9 cellular contexts compared by ENCODE assay signal in genomic region chr10:59808896-59809643, GRCh38. TPM values are rescaled to one million over a fixed set of nuclear protein-coding genes. Genes with fewer than 3 reads are reported as not detected.
DNase-seq lines count a peak whose midpoint lies in the region; ATAC-seq and TF ChIP-seq lines count a peak whose summit lies in the region.
"Had no signal": no experiment of that assay in that cellular context is flagged by ENCODE, and none has a peak within 500 bp of the region (broad histone marks: within the 10 kb centered on the region; RNA-seq: fewer than 3 reads in every experiment).

No MANE protein-coding gene starts in this region.

- TF ChIP-seq CTCF in CD14-positive monocyte (IDR thresholded peaks at IDR 0.05): peak; percentile 63
- peak in 4 of 7 experiments; percentile 34 to 55 (median 37) for TF ChIP-seq CTCF in stomach (IDR thresholded peaks at IDR 0.05)

- peaks cover 80 to 87% of the 10 kb centered on the region in 2 donors for H3K36me3 Mint-ChIP-seq in CD14-positive monocyte
- peaks cover 41% of the 10 kb centered on the region for H3K36me3 Mint-ChIP-seq in activated CD8-positive, alpha-beta T cell treated with anti-CD3 and anti-CD28 coated beads, Interleukin-2, amount 10 ng/mL, durations not matched to agents 7 days and 5 days (ENCODE audit: low read depth)
- peaks cover 30% of the 10 kb centered on the region for H3K36me3 Mint-ChIP-seq in natural killer cell treated with Interleukin-12 subunit alpha and Interleukin-12 subunit beta and Interleukin-15 and Interleukin-18, amount 100 ng/mL, for 72 hours

- no peak overlapping the region for H3K27ac Mint-ChIP-seq in CD14-positive monocyte
- H3K27ac Mint-ChIP-seq in activated CD8-positive, alpha-beta T cell treated with anti-CD3 and anti-CD28 coated beads, Interleukin-2, amount 10 ng/mL, durations not matched to agents 7 days and 5 days: no peak overlapping the region
- peak overlapping the region in 1 of 2 donors; percentile 56 for H3K27ac Mint-ChIP-seq in natural killer cell treated with Interleukin-12 subunit alpha and Interleukin-12 subunit beta and Interleukin-15 and Interleukin-18, amount 100 ng/mL, for 72 hours
- H3K27ac Mint-ChIP-seq: activated naive CD4-positive, alpha-beta T cell treated with anti-CD3 and anti-CD28 coated beads, Interleukin-2, amount 50 U/mL, for 24 hours had no signal

- no peak overlapping the region for H3K27ac ChIP-seq in stomach

- no peaks in the 10 kb centered on the region for H3K27me3 ChIP-seq in stomach

- ATAC-seq in GM19025 (IDR thresholded peaks at IDR 0.05; ENCODE audit: low read depth, unreplicated experiment) (peak; percentile 92), HG03175 (IDR thresholded peaks at IDR 0.05; ENCODE audit: unreplicated experiment) (peak; percentile 96)
- ATAC-seq in activated CD8-positive, alpha-beta T cell treated with anti-CD3 and anti-CD28 coated beads, Interleukin-2, amount 10 ng/mL, durations not matched to agents 7 days and 5 days: peak; percentile 89
- peak; percentile 94 to 95 for ATAC-seq in natural killer cell treated with Interleukin-12 subunit alpha and Interleukin-12 subunit beta and Interleukin-15 and Interleukin-18, amount 100 ng/mL, for 72 hours

- no peak overlapping the region for H3K4me3 Mint-ChIP-seq in CD14-positive monocyte
- H3K4me3 Mint-ChIP-seq in activated CD8-positive, alpha-beta T cell treated with anti-CD3 and anti-CD28 coated beads, Interleukin-2, amount 10 ng/mL, durations not matched to agents 7 days and 5 days: no peak overlapping the region
- no peak overlapping the region for H3K4me3 Mint-ChIP-seq in natural killer cell treated with Interleukin-12 subunit alpha and Interleukin-12 subunit beta and Interleukin-15 and Interleukin-18, amount 100 ng/mL, for 72 hours
- H3K4me3 Mint-ChIP-seq: activated naive CD4-positive, alpha-beta T cell treated with anti-CD3 and anti-CD28 coated beads, Interleukin-2, amount 50 U/mL, for 24 hours had no signal

- DNase-seq in CD14-positive monocyte (ENCODE audit: low spot score) (peak; percentile 60), NCI-H446 treated with DMSO at 0.1 percent for 48 hours (lab: John Stamatoyannopoulos, UW) (peak; percentile 29), erythroblast (lab: John Stamatoyannopoulos, UW) (peak; percentile 77 to 84), stomach (peak; percentile 77)
- peak; percentile 81 for DNase-seq in activated CD8-positive, alpha-beta T cell treated with anti-CD3 and anti-CD28 coated beads, Interleukin-2, amount 10 ng/mL, durations not matched to agents 7 days and 5 days
- DNase-seq in natural killer cell treated with Interleukin-12 subunit alpha and Interleukin-12 subunit beta and Interleukin-15 and Interleukin-18, amount 100 ng/mL, for 72 hours (ENCODE audit: low spot score): peak; percentile 77

- no peak overlapping the region for H3K4me3 ChIP-seq in stomach

- H3K4me1 ChIP-seq in stomach: peaks cover 0 to 20% (median 8%) of the 10 kb centered on the region in 4 donors

- TF ChIP-seq POLR2A in erythroblast (IDR thresholded peaks at IDR 0.05; ENCODE audit: low read length) (no peak), stomach (IDR thresholded peaks at IDR 0.05) (no peak)

- WGBS in stomach, 5 donors: 54 to 62% (median 58%) methylated on average over 5 of the region's 5 CpGs

- no peak for TF ChIP-seq EP300 in stomach (IDR thresholded peaks at IDR 0.05)

- H3K9me3 ChIP-seq in stomach: no peaks in the 10 kb centered on the region

- CTCF ChIA-PET in activated CD8-positive, alpha-beta T cell treated with anti-CD3 and anti-CD28 coated beads, Interleukin-2, amount 10 ng/mL, durations not matched to agents 7 days and 5 days (lab: Charles Lee): interaction anchor here (0.9 to 7.0 kb wide), 12 partner anchors 9 to 222 kb away, joined by 3 to 50 read pairs (median 4); partner anchors contain the start of gene CCDC6

- intact Hi-C loops in CD14-positive monocyte (cut with micrococcal nuclease) (loop anchor here in 1 of 2 donors (10.0 kb wide), 1 partner anchor 184 kb away; no protein-coding TSS in a partner anchor), stomach (cut with DNase I; ENCODE audit: low total_unique reads) (no loop called here)

- H3K36me3 ChIP-seq in stomach: peaks cover 41 to 96% (median 89%) of the 10 kb centered on the region in 4 donors

- H3K27me3 Mint-ChIP-seq in CD14-positive monocyte (ENCODE audit: low read depth in 3 of 3): no peaks in the 10 kb centered on the region
- H3K27me3 Mint-ChIP-seq in activated CD8-positive, alpha-beta T cell treated with anti-CD3 and anti-CD28 coated beads, Interleukin-2, amount 10 ng/mL, durations not matched to agents 7 days and 5 days (ENCODE audit: low read depth): no peaks in the 10 kb centered on the region
- H3K27me3 Mint-ChIP-seq in natural killer cell treated with Interleukin-12 subunit alpha and Interleukin-12 subunit beta and Interleukin-15 and Interleukin-18, amount 100 ng/mL, for 72 hours: no peaks in the 10 kb centered on the region
- H3K27me3 Mint-ChIP-seq: activated naive CD4-positive, alpha-beta T cell treated with anti-CD3 and anti-CD28 coated beads, Interleukin-2, amount 50 U/mL, for 24 hours had no signal

- peaks cover 3% of the 10 kb centered on the region for H3K4me1 Mint-ChIP-seq in CD14-positive monocyte
- H3K4me1 Mint-ChIP-seq in activated CD8-positive, alpha-beta T cell treated with anti-CD3 and anti-CD28 coated beads, Interleukin-2, amount 10 ng/mL, durations not matched to agents 7 days and 5 days (ENCODE audit: low read depth): no peaks in the 10 kb centered on the region
- peaks cover 6 to 14% of the 10 kb centered on the region in 2 donors for H3K4me1 Mint-ChIP-seq in natural killer cell treated with Interleukin-12 subunit alpha and Interleukin-12 subunit beta and Interleukin-15 and Interleukin-18, amount 100 ng/mL, for 72 hours (ENCODE audit: low read depth in 2 of 2)
- H3K4me1 Mint-ChIP-seq: activated naive CD4-positive, alpha-beta T cell treated with anti-CD3 and anti-CD28 coated beads, Interleukin-2, amount 50 U/mL, for 24 hours had no signal

- POLR2A ChIA-PET in activated CD8-positive, alpha-beta T cell treated with anti-CD3 and anti-CD28 coated beads, Interleukin-2, amount 10 ng/mL, durations not matched to agents 7 days and 5 days (lab: Charles Lee): no interaction called here

- H3K9me3 Mint-ChIP-seq in CD14-positive monocyte: no peaks in the 10 kb centered on the region
- H3K9me3 Mint-ChIP-seq in activated CD8-positive, alpha-beta T cell treated with anti-CD3 and anti-CD28 coated beads, Interleukin-2, amount 10 ng/mL, durations not matched to agents 7 days and 5 days (ENCODE audit: insufficient read depth): no peaks in the 10 kb centered on the region
- H3K9me3 Mint-ChIP-seq in natural killer cell treated with Interleukin-12 subunit alpha and Interleukin-12 subunit beta and Interleukin-15 and Interleukin-18, amount 100 ng/mL, for 72 hours: no peaks in the 10 kb centered on the region
- H3K9me3 Mint-ChIP-seq: activated naive CD4-positive, alpha-beta T cell treated with anti-CD3 and anti-CD28 coated beads, Interleukin-2, amount 50 U/mL, for 24 hours had no signal

RNA-seq across cellular contexts. Expression of gene MRLN, which starts 55.8 kb away (rescaled TPM):
- polyA plus RNA-seq in CD14-positive monocyte (not detected), stomach (1 to 10 TPM in 1 of 3 donors, not detected in 2; 5.0 TPM)
- total RNA-seq in activated CD8-positive, alpha-beta T cell treated with anti-CD3 and anti-CD28 coated beads, Interleukin-2, amount 10 ng/mL, durations not matched to agents 7 days and 5 days: not detected
- not detected for total RNA-seq in natural killer cell treated with Interleukin-12 subunit alpha and Interleukin-12 subunit beta and Interleukin-15 and Interleukin-18, amount 100 ng/mL, for 72 hours
- total RNA-seq in stomach: not detected

Comparison
In these comparisons a context has a peak if more than half of its experiments do, and no peak if none do; other contexts are left out.
1. DNase-seq: peak in every context shown above with its lines; median percentile 81 in activated CD8-positive, alpha-beta T cell treated with anti-CD3 and anti-CD28 coated beads, Interleukin-2, amount 10 ng/mL, durations not matched to agents 7 days and 5 days; 80 in erythroblast; 77 in natural killer cell treated with Interleukin-12 subunit alpha and Interleukin-12 subunit beta and Interleukin-15 and Interleukin-18, amount 100 ng/mL, for 72 hours; 77 in stomach; 60 in CD14-positive monocyte; 29 in NCI-H446 treated with DMSO at 0.1 percent for 48 hours.